Comparison of ENCODE assay signal across 28 cellular contexts in the genomic region with DNA sequence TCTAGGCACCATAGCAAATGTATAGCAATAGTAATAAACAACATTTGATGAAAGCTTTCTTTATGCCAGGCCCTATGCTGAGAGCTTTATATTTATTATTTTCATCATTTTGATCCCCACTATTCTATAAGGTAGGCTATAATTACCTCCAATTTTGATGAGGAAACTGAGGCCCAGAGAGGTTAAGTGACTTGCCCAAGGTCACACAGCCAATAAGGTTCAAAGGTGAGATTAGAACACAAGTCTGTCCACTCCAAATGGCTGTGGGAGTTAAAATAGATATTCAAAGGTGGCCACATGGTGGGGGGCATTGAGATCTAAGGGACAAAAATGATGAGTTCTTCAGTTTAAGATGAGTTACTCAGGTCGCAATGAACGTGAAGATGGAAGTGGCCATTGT.
"Had no signal": no experiment of that assay in that cellular context is flagged by ENCODE, and none has a peak within 500 bp of the region (broad histone marks: within the 10 kb centered on the region; RNA-seq: fewer than 3 reads in every experiment).

No MANE protein-coding gene starts in this region.

- H3K27me3 ChIP-seq: ascending aorta, brain microvascular endothelial cell, esophagus muscularis mucosa, gastrocnemius medialis had no signal

- H3K36me3 ChIP-seq: ascending aorta, brain microvascular endothelial cell, esophagus muscularis mucosa, gastrocnemius medialis, heart left ventricle had no signal

- H3K27ac ChIP-seq: ascending aorta, brain microvascular endothelial cell, esophagus muscularis mucosa, foreskin keratinocyte, gastrocnemius medialis, heart left ventricle had no signal

- DNase-seq: activated CD4-positive, alpha-beta memory T cell treated with anti-CD3 and anti-CD28 coated beads, Interleukin-2, amount 10 ng/mL, durations not matched to agents 7 days and 5 days; activated CD4-positive, alpha-beta T cell treated with anti-CD3 and anti-CD28 coated beads for 1 hour; activated CD4-positive, alpha-beta T cell treated with anti-CD3 and anti-CD28 coated beads for 4 hours; activated CD4-positive, alpha-beta T cell treated with anti-CD3 and anti-CD28 coated beads, Interleukin-2, amount 10 ng/mL, durations not matched to agents 7 days and 5 days; activated CD4-positive, alpha-beta T cell treated with anti-CD3 and anti-CD28 coated beads, Interleukin-2, amount 50 U/mL, for 4 hours; activated CD4-positive, CD25-positive, alpha-beta regulatory T cell; activated CD8-positive, alpha-beta memory T cell treated with anti-CD3 and anti-CD28 coated beads, Interleukin-2, amount 50 U/mL, for 48 hours; activated gamma-delta T cell; activated naive CD4-positive, alpha-beta T cell; activated naive CD4-positive, alpha-beta T cell treated with anti-CD3 and anti-CD28 coated beads, Interleukin-2, amount 10 ng/mL, durations not matched to agents 7 days and 5 days; activated naive CD8-positive, alpha-beta T cell treated with anti-CD3 and anti-CD28 coated beads, Interleukin-2, amount 10 ng/mL, durations not matched to agents 7 days and 5 days; activated T-cell treated with anti-CD3 and anti-CD28 coated beads for 4 hours; activated T-cell treated with anti-CD3 and anti-CD28 coated beads, Interleukin-2, amount 50 U/mL, for 24 hours; activated T-cell treated with anti-CD3 and anti-CD28 coated beads, Interleukin-2, amount 50 U/mL, for 72 hours; brain microvascular endothelial cell; caudate nucleus; cortex of kidney; dermis blood vessel endothelial cell; effector CD4-positive, alpha-beta T cell; effector memory CD8-positive, alpha-beta T cell; erythroblast; foreskin keratinocyte; gastrocnemius medialis; glutamatergic neuron; heart left ventricle; T-helper 2 cell had no signal

- H3K4me3 ChIP-seq: ascending aorta, esophagus muscularis mucosa, gastrocnemius medialis, heart left ventricle had no signal

- H3K4me1 ChIP-seq: ascending aorta, esophagus muscularis mucosa, gastrocnemius medialis, heart left ventricle had no signal
